In genomic region chr6:115838763-115839401, GRCh38 we compare ENCODE assay signal across 8 cellular contexts.
A peak's percentile ranks its signal among the peaks of the same experiment; 100 is the strongest.
DNase-seq lines count a peak whose midpoint lies in the region; ATAC-seq and TF ChIP-seq lines count a peak whose summit lies in the region.

No MANE protein-coding gene starts in this region.

- DNase-seq in Ammon's horn (ENCODE audit: low spot score) (peak; percentile 15), NCI-H1105 treated with DMSO at 0.1 percent for 48 hours (lab: John Stamatoyannopoulos, UW) (peak; percentile 9), endothelial cell (ENCODE audit: low spot score) (peak; percentile 47), activated T-cell treated with anti-CD3 and anti-CD28 coated beads for 4 hours (no peak)
- peak; percentile 28 for DNase-seq in stimulated activated CD8-positive, alpha-beta memory T cell treated with anti-CD3 and anti-CD28 coated beads, Interleukin-4, amount 100 ng/mL, for 48 hours
- no peak for DNase-seq in natural killer cell treated with Interleukin-12 subunit alpha and Interleukin-12 subunit beta and Interleukin-15 and Interleukin-18, amount 100 ng/mL, for 72 hours (ENCODE audit: low spot score)

- no peaks in the 10 kb centered on the region for H3K9me3 Mint-ChIP-seq in endothelial cell (ENCODE audit: unreplicated experiment)
- H3K9me3 Mint-ChIP-seq in natural killer cell treated with Interleukin-12 subunit alpha and Interleukin-12 subunit beta and Interleukin-15 and Interleukin-18, amount 100 ng/mL, for 72 hours: peaks cover 11% of the 10 kb centered on the region

- no peak overlapping the region for H3K27ac Mint-ChIP-seq in endothelial cell (ENCODE audit: unreplicated experiment)
- no peak overlapping the region for H3K27ac Mint-ChIP-seq in natural killer cell treated with Interleukin-12 subunit alpha and Interleukin-12 subunit beta and Interleukin-15 and Interleukin-18, amount 100 ng/mL, for 72 hours

- no peak overlapping the region for H3K4me3 Mint-ChIP-seq in endothelial cell (ENCODE audit: unreplicated experiment)
- no peak overlapping the region for H3K4me3 Mint-ChIP-seq in natural killer cell treated with Interleukin-12 subunit alpha and Interleukin-12 subunit beta and Interleukin-15 and Interleukin-18, amount 100 ng/mL, for 72 hours

- ATAC-seq in GM18858 (IDR thresholded peaks at IDR 0.05; ENCODE audit: unreplicated experiment) (peak; percentile 92), HG02852 (IDR thresholded peaks at IDR 0.05; ENCODE audit: unreplicated experiment) (peak; percentile 92)
- no peak for ATAC-seq in natural killer cell treated with Interleukin-12 subunit alpha and Interleukin-12 subunit beta and Interleukin-15 and Interleukin-18, amount 100 ng/mL, for 72 hours

- H3K4me1 Mint-ChIP-seq in endothelial cell (ENCODE audit: unreplicated experiment): no peaks in the 10 kb centered on the region
- no peaks in the 10 kb centered on the region for H3K4me1 Mint-ChIP-seq in natural killer cell treated with Interleukin-12 subunit alpha and Interleukin-12 subunit beta and Interleukin-15 and Interleukin-18, amount 100 ng/mL, for 72 hours (ENCODE audit: low read depth in 2 of 2)

- peaks cover 2% of the 10 kb centered on the region for H3K27me3 Mint-ChIP-seq in endothelial cell (ENCODE audit: unreplicated experiment)
- H3K27me3 Mint-ChIP-seq in natural killer cell treated with Interleukin-12 subunit alpha and Interleukin-12 subunit beta and Interleukin-15 and Interleukin-18, amount 100 ng/mL, for 72 hours: no peaks in the 10 kb centered on the region

- no peaks in the 10 kb centered on the region for H3K36me3 Mint-ChIP-seq in endothelial cell (ENCODE audit: low read depth, unreplicated experiment)
- H3K36me3 Mint-ChIP-seq in natural killer cell treated with Interleukin-12 subunit alpha and Interleukin-12 subunit beta and Interleukin-15 and Interleukin-18, amount 100 ng/mL, for 72 hours: no peaks in the 10 kb centered on the region

- TF ChIP-seq CTCF in endothelial cell (IDR thresholded peaks at IDR 0.05; ENCODE audit: unreplicated experiment): peak; percentile 61

Comparison
In these comparisons a context has a peak if more than half of its experiments do, and no peak if none do; other contexts are left out.
1. DNase-seq: peak in Ammon's horn (single experiment), NCI-H1105 treated with DMSO at 0.1 percent for 48 hours (single experiment), endothelial cell (single experiment) and stimulated activated CD8-positive, alpha-beta memory T cell treated with anti-CD3 and anti-CD28 coated beads, Interleukin-4, amount 100 ng/mL, for 48 hours (single experiment); none in natural killer cell treated with Interleukin-12 subunit alpha and Interleukin-12 subunit beta and Interleukin-15 and Interleukin-18, amount 100 ng/mL, for 72 hours (single experiment) and activated T-cell treated with anti-CD3 and anti-CD28 coated beads for 4 hours (single experiment).
2. ATAC-seq: peak in GM18858 (single experiment) and HG02852 (single experiment); none in natural killer cell treated with Interleukin-12 subunit alpha and Interleukin-12 subunit beta and Interleukin-15 and Interleukin-18, amount 100 ng/mL, for 72 hours (0 of 2).